Comparison of ENCODE assay signal across 1 cellular context in genomic region chr2:44167908-44168683, GRCh38.
A peak's percentile ranks its signal among the peaks of the same experiment; 100 is the strongest.
TF ChIP-seq lines count a peak whose summit lies in the region.

No MANE protein-coding gene starts in this region.

TF ChIP-seq in HEK293, 187 proteins besides CTCF, POLR2A, EP300 and RAD21 (continued from another document):
- TF ChIP-seq, protein P1, sequence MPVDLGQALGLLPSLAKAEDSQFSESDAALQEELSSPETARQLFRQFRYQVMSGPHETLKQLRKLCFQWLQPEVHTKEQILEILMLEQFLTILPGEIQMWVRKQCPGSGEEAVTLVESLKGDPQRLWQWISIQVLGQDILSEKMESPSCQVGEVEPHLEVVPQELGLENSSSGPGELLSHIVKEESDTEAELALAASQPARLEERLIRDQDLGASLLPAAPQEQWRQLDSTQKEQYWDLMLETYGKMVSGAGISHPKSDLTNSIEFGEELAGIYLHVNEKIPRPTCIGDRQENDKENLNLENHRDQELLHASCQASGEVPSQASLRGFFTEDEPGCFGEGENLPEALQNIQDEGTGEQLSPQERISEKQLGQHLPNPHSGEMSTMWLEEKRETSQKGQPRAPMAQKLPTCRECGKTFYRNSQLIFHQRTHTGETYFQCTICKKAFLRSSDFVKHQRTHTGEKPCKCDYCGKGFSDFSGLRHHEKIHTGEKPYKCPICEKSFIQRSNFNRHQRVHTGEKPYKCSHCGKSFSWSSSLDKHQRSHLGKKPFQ (tag by site-specific recombination; IDR thresholded peaks at IDR 0.05): no peak
- TF ChIP-seq ZNF311 (tag by site-specific recombination; IDR thresholded peaks at IDR 0.05; ENCODE audit: borderline replicate concordance): no peak
- TF ChIP-seq ZNF146 (tag by site-specific recombination; IDR thresholded peaks at IDR 0.05): no peak
- TF ChIP-seq ZNF501 (tag by site-specific recombination; IDR thresholded peaks at IDR 0.05): no peak
- no peak for TF ChIP-seq ZNF48 (tag by site-specific recombination; IDR thresholded peaks at IDR 0.05)
- no peak for TF ChIP-seq ZNF223 (tag by site-specific recombination; IDR thresholded peaks at IDR 0.05)
- no peak for TF ChIP-seq REPIN1 (tag by site-specific recombination; IDR thresholded peaks at IDR 0.05; ENCODE audit: low read depth)
- TF ChIP-seq ZNF76 (tag by site-specific recombination; IDR thresholded peaks at IDR 0.05; ENCODE audit: borderline replicate concordance, low read depth): peak; percentile 83; the same call in 1 of the 2 replicates
- TF ChIP-seq ZNF133 (tag by site-specific recombination; IDR thresholded peaks at IDR 0.05): no peak
- no peak for TF ChIP-seq ZNF677 (tag by site-specific recombination; IDR thresholded peaks at IDR 0.05)
- TF ChIP-seq ZNF274 (IDR thresholded peaks at IDR 0.05; ENCODE audit: low read length): no peak
- no peak for TF ChIP-seq ZNF274 (tag by site-specific recombination; IDR thresholded peaks at IDR 0.05; ENCODE audit: borderline replicate concordance)
- no peak for TF ChIP-seq ZNF391 (tag by site-specific recombination; IDR thresholded peaks at IDR 0.05; ENCODE audit: borderline replicate concordance, low read depth)
- TF ChIP-seq KLF16 (tag by site-specific recombination; IDR thresholded peaks at IDR 0.05): no peak
- no peak for TF ChIP-seq ZNF239 (tag by site-specific recombination; IDR thresholded peaks at IDR 0.05)
- TF ChIP-seq, protein P2, sequence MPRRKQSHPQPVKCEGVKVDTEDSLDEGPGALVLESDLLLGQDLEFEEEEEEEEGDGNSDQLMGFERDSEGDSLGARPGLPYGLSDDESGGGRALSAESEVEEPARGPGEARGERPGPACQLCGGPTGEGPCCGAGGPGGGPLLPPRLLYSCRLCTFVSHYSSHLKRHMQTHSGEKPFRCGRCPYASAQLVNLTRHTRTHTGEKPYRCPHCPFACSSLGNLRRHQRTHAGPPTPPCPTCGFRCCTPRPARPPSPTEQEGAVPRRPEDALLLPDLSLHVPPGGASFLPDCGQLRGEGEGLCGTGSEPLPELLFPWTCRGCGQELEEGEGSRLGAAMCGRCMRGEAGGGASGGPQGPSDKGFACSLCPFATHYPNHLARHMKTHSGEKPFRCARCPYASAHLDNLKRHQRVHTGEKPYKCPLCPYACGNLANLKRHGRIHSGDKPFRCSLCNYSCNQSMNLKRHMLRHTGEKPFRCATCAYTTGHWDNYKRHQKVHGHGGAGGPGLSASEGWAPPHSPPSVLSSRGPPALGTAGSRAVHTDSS (tag by site-specific recombination; IDR thresholded peaks at IDR 0.05): no peak
- no peak for TF ChIP-seq ZFP41 (tag by site-specific recombination; IDR thresholded peaks at IDR 0.05; ENCODE audit: borderline replicate concordance)
- TF ChIP-seq ZNF24 (tag by site-specific recombination; IDR thresholded peaks at IDR 0.05): no peak
- TF ChIP-seq, protein P3, sequence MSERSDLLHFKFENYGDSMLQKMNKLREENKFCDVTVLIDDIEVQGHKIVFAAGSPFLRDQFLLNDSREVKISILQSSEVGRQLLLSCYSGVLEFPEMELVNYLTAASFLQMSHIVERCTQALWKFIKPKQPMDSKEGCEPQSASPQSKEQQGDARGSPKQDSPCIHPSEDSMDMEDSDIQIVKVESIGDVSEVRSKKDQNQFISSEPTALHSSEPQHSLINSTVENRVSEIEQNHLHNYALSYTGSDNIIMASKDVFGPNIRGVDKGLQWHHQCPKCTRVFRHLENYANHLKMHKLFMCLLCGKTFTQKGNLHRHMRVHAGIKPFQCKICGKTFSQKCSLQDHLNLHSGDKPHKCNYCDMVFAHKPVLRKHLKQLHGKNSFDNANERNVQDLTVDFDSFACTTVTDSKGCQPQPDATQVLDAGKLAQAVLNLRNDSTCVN (tag by site-specific recombination; optimal IDR thresholded peaks at IDR 0.05): peak; percentile 30
- TF ChIP-seq ZBTB48 (tag by site-specific recombination; IDR thresholded peaks at IDR 0.05): no peak; the same call in 1 of the 2 replicates
- no peak for TF ChIP-seq ZNF658 (tag by site-specific recombination; IDR thresholded peaks at IDR 0.05)
- TF ChIP-seq ZNF394 (tag by site-specific recombination; IDR thresholded peaks at IDR 0.05; ENCODE audit: borderline replicate concordance): no peak
- TF ChIP-seq ZNF350 (tag by site-specific recombination; IDR thresholded peaks at IDR 0.05): no peak
- TF ChIP-seq ZNF747 (tag by site-specific recombination; IDR thresholded peaks at IDR 0.05): no peak
- no peak for TF ChIP-seq ZNF571 (tag by site-specific recombination; IDR thresholded peaks at IDR 0.05)
- TF ChIP-seq ZEB2 (tag by site-specific recombination; IDR thresholded peaks at IDR 0.05): no peak; the same call in 1 of the 2 replicates
- TF ChIP-seq KLF1 (tag by site-specific recombination; IDR thresholded peaks at IDR 0.05): no peak
- no peak for TF ChIP-seq ZNF837 (tag by site-specific recombination; IDR thresholded peaks at IDR 0.05)
- no peak for TF ChIP-seq ZNF433 (tag by site-specific recombination; IDR thresholded peaks at IDR 0.05; ENCODE audit: low read depth)
- TF ChIP-seq, protein P4, sequence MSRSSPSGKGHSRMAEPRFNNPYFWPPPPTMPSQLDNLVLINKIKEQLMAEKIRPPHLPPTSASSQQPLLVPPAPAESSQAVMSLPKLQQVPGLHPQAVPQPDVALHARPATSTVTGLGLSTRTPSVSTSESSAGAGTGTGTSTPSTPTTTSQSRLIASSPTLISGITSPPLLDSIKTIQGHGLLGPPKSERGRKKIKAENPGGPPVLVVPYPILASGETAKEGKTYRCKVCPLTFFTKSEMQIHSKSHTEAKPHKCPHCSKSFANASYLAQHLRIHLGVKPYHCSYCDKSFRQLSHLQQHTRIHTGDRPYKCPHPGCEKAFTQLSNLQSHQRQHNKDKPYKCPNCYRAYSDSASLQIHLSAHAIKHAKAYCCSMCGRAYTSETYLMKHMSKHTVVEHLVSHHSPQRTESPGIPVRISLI (tag by site-specific recombination; IDR thresholded peaks at IDR 0.05): peak; percentile 68; the same call in 1 of the 2 replicates
- TF ChIP-seq ZNF555 (tag by site-specific recombination; conservative IDR thresholded peaks at IDR 0.05): no peak
- peak; percentile 65 for TF ChIP-seq ZBTB17 (tag by site-specific recombination; IDR thresholded peaks at IDR 0.05)
- no peak for TF ChIP-seq HIC1 (tag by site-specific recombination; IDR thresholded peaks at IDR 0.05)
- TF ChIP-seq OSR2 (tag by site-specific recombination; IDR thresholded peaks at IDR 0.05): no peak
- TF ChIP-seq SALL2 (tag by site-specific recombination; IDR thresholded peaks at IDR 0.05; ENCODE audit: borderline replicate concordance): no peak
- peak; percentile 43; the same call in 1 of the 2 replicates for TF ChIP-seq ZNF692 (tag by site-specific recombination; IDR thresholded peaks at IDR 0.05)
- TF ChIP-seq ZNF175 (tag by site-specific recombination; IDR thresholded peaks at IDR 0.05): no peak
- TF ChIP-seq ZNF121 (tag by site-specific recombination; IDR thresholded peaks at IDR 0.05): no peak
- no peak for TF ChIP-seq ZNF248 (tag by site-specific recombination; IDR thresholded peaks at IDR 0.05)
- peak; percentile 59 for TF ChIP-seq GLIS2 (tag by site-specific recombination; IDR thresholded peaks at IDR 0.05)
- TF ChIP-seq ZNF549 (tag by site-specific recombination; IDR thresholded peaks at IDR 0.05): no peak
- peak; percentile 76 for TF ChIP-seq KLF8 (tag by site-specific recombination; IDR thresholded peaks at IDR 0.05)
- no peak for TF ChIP-seq ZSCAN23 (tag by site-specific recombination; IDR thresholded peaks at IDR 0.05)
- TF ChIP-seq ZNF791 (tag by site-specific recombination; IDR thresholded peaks at IDR 0.05): no peak
- no peak for TF ChIP-seq YY2 (tag by site-specific recombination; IDR thresholded peaks at IDR 0.05)
- TF ChIP-seq ZNF266 (tag by site-specific recombination; IDR thresholded peaks at IDR 0.05; ENCODE audit: low read depth): no peak
- no peak for TF ChIP-seq HOXD13 (CRISPR knock-in tag; IDR thresholded peaks at IDR 0.05; ENCODE audit: borderline replicate concordance)
- TF ChIP-seq GLI4 (tag by site-specific recombination; IDR thresholded peaks at IDR 0.05): no peak
- TF ChIP-seq, protein P5, sequence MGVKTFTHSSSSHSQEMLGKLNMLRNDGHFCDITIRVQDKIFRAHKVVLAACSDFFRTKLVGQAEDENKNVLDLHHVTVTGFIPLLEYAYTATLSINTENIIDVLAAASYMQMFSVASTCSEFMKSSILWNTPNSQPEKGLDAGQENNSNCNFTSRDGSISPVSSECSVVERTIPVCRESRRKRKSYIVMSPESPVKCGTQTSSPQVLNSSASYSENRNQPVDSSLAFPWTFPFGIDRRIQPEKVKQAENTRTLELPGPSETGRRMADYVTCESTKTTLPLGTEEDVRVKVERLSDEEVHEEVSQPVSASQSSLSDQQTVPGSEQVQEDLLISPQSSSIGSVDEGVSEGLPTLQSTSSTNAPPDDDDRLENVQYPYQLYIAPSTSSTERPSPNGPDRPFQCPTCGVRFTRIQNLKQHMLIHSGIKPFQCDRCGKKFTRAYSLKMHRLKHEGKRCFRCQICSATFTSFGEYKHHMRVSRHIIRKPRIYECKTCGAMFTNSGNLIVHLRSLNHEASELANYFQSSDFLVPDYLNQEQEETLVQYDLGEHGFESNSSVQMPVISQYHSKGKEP (tag by site-specific recombination; IDR thresholded peaks at IDR 0.05): no peak
- no peak for TF ChIP-seq OVOL3 (tag by site-specific recombination; IDR thresholded peaks at IDR 0.05)
- peak; percentile 88 for TF ChIP-seq ZNF341 (tag by site-specific recombination; IDR thresholded peaks at IDR 0.05; ENCODE audit: low read depth)
